In the genomic region with DNA sequence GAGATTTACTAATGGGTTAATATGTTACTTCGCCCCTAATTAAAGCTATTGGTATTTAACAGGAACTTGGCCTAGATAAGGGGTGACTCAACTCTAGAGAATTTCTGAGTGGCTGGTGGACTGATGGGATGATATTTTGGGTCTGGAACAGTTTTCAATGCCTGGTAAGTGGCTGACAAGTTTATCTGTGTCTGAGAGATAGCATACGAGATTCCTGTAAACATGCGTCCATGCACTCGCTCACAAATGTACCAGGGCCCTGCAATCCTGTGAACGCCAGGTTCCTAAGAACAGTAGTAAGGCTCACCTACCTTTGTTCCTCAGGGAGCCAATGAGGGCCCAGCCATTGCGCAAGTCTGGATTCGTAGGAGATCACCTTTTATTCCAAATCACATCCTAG, we compare ENCODE assay signal across 23 cellular contexts.
DNase-seq lines count a peak whose midpoint lies in the region; ATAC-seq and TF ChIP-seq lines count a peak whose summit lies in the region.
"Had no signal": no experiment of that assay in that cellular context is flagged by ENCODE, and none has a peak within 500 bp of the region (broad histone marks: within the 10 kb centered on the region; RNA-seq: fewer than 3 reads in every experiment).

No MANE protein-coding gene starts in this region.

- no peak for TF ChIP-seq CTCF in fibroblast of the aortic adventitia (IDR thresholded peaks at IDR 0.05; ENCODE audit: insufficient read depth, low read length)

- DNase-seq in AG08395 (ENCODE audit: low spot score) (peak; percentile 8), RPMI7951 (ENCODE audit: low read depth) (peak; percentile 77), fibroblast of the aortic adventitia (ENCODE audit: low read depth) (peak; percentile 46), kidney glomerular epithelial cell (lab: John Stamatoyannopoulos, UW) (peak; percentile 56), NOMO-1 treated with DMSO at 0.1 percent for 48 hours (lab: John Stamatoyannopoulos, UW; ENCODE audit: unreplicated experiment) (no peak), occipital lobe (lab: John Stamatoyannopoulos, UW) (no peak)
- DNase-seq: activated CD4-positive, alpha-beta memory T cell treated with anti-CD3 and anti-CD28 coated beads, Interleukin-2, amount 10 ng/mL, durations not matched to agents 7 days and 5 days; activated naive CD4-positive, alpha-beta T cell treated with Interleukin-2 at 50 U/mL for 16 hours; activated T-cell treated with anti-CD3 and anti-CD28 coated beads, Interleukin-2, amount 50 U/mL, for 1 hour; anterior cingulate cortex; CD8-positive, alpha-beta T cell; DMS79; GM23248; MV-4-11; NCI-H1930; NK-92 treated with Interleukin-12 subunit alpha and Interleukin-12 subunit beta, amount 100 ng/mL, for 24 hours; stimulated activated naive CD8-positive, alpha-beta T cell treated with anti-CD3 and anti-CD28 coated beads, Interleukin-15, Interleukin-2, amounts not matched to agents 100 U/mL and 50 U/mL, for 24 hours; T-helper 17 cell; transverse colon; WERI-Rb-1 had no signal

- no peak overlapping the region for H3K4me3 ChIP-seq in fibroblast of the aortic adventitia (ENCODE audit: low read depth, low read length)
- H3K4me3 ChIP-seq: GM23248, transverse colon had no signal

- ATAC-seq in HG03095 (IDR thresholded peaks at IDR 0.05; ENCODE audit: unreplicated experiment) (no peak), HG03378 (IDR thresholded peaks at IDR 0.05; ENCODE audit: unreplicated experiment) (no peak)
- ATAC-seq: CD8-positive, alpha-beta T cell; sciatic nerve; stimulated activated naive CD8-positive, alpha-beta T cell treated with anti-CD3 and anti-CD28 coated beads, Interleukin-15, Interleukin-2, amounts not matched to agents 100 U/mL and 50 U/mL, for 24 hours; T-helper 17 cell had no signal

Comparison
In these comparisons a context has a peak if more than half of its experiments do, and no peak if none do; other contexts are left out.
1. DNase-seq: peak in AG08395 (single experiment), RPMI7951 (single experiment), fibroblast of the aortic adventitia (single experiment) and kidney glomerular epithelial cell (single experiment); none in NOMO-1 treated with DMSO at 0.1 percent for 48 hours (single experiment) and occipital lobe (single experiment).